8 cellular contexts compared by ENCODE assay signal in the genomic region with DNA sequence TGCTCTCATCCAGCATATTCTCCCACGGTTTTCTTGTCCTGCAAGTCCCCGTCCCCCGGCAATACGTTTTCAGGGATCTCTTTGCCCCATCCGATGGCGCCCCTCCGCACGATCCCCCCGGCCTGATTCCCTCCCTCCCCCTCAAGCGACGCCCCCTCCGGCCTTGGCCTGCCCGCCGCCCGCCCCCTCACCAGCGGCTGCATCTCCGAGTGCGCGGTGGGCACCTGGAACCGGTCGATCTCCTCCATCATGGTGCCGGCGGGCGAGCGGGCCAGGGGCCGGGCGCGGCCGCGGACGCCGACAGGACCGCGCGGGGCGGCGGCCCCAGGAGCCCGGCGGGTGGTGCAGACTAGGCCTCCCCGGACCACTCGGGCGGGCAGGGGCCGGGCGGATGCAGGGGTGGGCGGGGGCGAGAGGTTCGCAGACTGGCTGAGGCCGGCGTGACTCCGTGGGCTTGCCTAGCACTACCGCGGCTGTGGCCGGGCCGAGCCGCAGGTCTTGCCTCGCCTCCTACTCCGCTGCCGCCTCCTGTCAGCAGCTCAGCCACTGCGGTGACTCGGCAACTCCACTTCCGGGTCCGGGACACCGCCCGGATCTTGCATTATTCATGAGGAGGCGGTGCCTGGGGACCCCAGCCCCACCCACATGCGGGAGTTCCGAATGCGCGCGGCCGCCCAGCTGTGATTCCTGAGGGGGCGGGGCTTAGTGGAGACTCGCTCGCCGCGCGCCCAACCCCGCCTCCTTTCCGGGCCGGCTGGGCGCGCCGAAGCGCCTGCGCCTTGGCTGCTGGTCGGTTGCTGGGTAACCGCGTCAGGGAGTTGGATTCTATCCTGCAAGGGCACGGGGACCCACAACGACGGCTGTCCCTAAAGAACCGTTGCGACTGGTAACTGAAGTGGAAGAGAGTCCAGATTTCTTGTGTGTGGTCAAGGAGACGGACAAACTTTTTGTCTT. TPM values are rescaled to one million over a fixed set of nuclear protein-coding genes. Genes with fewer than 3 reads are reported as not detected.
DNase-seq lines count a peak whose midpoint lies in the region; ATAC-seq and TF ChIP-seq lines count a peak whose summit lies in the region.

A gene (plus strand): TSS at position 793 of the 954 bp plus-strand sequence. CDS start 201 bp downstream, outside the sequence.
A gene with protein sequence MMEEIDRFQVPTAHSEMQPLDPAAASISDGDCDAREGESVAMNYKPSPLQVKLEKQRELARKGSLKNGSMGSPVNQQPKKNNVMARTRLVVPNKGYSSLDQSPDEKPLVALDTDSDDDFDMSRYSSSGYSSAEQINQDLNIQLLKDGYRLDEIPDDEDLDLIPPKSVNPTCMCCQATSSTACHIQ (minus strand): TSS at position 558 of the 954 bp plus-strand sequence. CDS start 307 bp downstream, at position 251.

- H3K36me3 ChIP-seq in lung (ENCODE audit: control insufficient read depth in 2 of 2, insufficient read depth in 2 of 2, low read length in 2 of 2): no peaks in the 10 kb centered on the region

- H3K4me1 ChIP-seq in lung (ENCODE audit: control insufficient read depth in 2 of 2, insufficient read depth in 2 of 2, low read length in 2 of 2): peaks cover 12 to 16% of the 10 kb centered on the region in 2 donors

- H3K9me3 ChIP-seq in lung (ENCODE audit: control insufficient read depth in 2 of 2, insufficient read depth in 1 of 2, low read length in 1 of 2): no peaks in the 10 kb centered on the region

- peak within 1 kb of the TSS; percentile 57 for H3K4me3 ChIP-seq in lung

- peak; percentile 99 for DNase-seq in COLO668 (lab: John Stamatoyannopoulos, UW; ENCODE audit: unreplicated experiment)
- peak; percentile 99 for DNase-seq in GM20000 (ENCODE audit: low spot score)
- DNase-seq in HS-5 (ENCODE audit: low read depth): peak; percentile 87
- DNase-seq in NK-92 (lab: John Stamatoyannopoulos, UW; ENCODE audit: unreplicated experiment): peak; percentile 89
- peak; percentile 99 for DNase-seq in activated CD8-positive, alpha-beta memory T cell treated with anti-CD3 and anti-CD28 coated beads for 24 hours
- DNase-seq in effector CD4-positive, alpha-beta T cell: peak; percentile 97
- DNase-seq in lung (ENCODE audit: low spot score): peak; percentile 98
- DNase-seq in stimulated activated CD4-positive, alpha-beta T cell treated with anti-CD3 and anti-CD28 coated beads, TNF-alpha, amount 100 ng/mL, for 24 hours (ENCODE audit: low read depth in 3 of 3): peak; percentile 98 to 99 (median 99)

- H3K27me3 ChIP-seq in lung (ENCODE audit: control insufficient read depth, insufficient read depth): no peaks in the 10 kb centered on the region

- WGBS in lung, 2 donors: 1% methylated on average over 84 to 94 of the region's 94 CpGs

- peak; percentile 97 for ATAC-seq in lung (ENCODE audit: insufficient read depth, low FRiP score)

- peak within 1 kb of the TSS; percentile 7 to 71 for H3K27ac ChIP-seq in lung (ENCODE audit: low read depth in 1 of 2, low read length in 1 of 2)

- TF ChIP-seq CTCF in GM20000 (IDR thresholded peaks at IDR 0.05; ENCODE audit: extremely low read depth, missing control alignments) (no peak), lung (IDR thresholded peaks at IDR 0.05; ENCODE audit: control extremely low read depth, extremely low read depth) (no peak)

RNA-seq across cellular contexts. Expression of the first gene that starts in this region (rescaled TPM):
- 10 to 100 TPM; 12.8 to 26.2 TPM for total RNA-seq in lung
- 1 to 10 TPM; 4.6 to 5.6 TPM for polyA plus RNA-seq in lung

RNA-seq across cellular contexts. Expression of the second gene that starts in this region (rescaled TPM):
- 10 to 100 TPM in 1 of 2 donors, 1 to 10 TPM in 1; 8.5 to 28.3 TPM for total RNA-seq in lung
- polyA plus RNA-seq in lung: 10 to 100 TPM; 10.3 to 16.4 TPM

Comparison
In these comparisons a context has a peak if more than half of its experiments do, and no peak if none do; other contexts are left out.
1. Peak in every context shown above with its lines: DNase-seq, ATAC-seq, H3K4me3 ChIP-seq and H3K27ac ChIP-seq.